Comparison of ENCODE assay signal across 16 cellular contexts in genomic region chr17:30958187-30958586, GRCh38. TPM values are rescaled to one million over a fixed set of nuclear protein-coding genes. Genes with fewer than 3 reads are reported as not detected.
A peak's percentile ranks its signal among the peaks of the same experiment; 100 is the strongest.
DNase-seq lines count a peak whose midpoint lies in the region; ATAC-seq, FAIRE-seq and TF ChIP-seq lines count a peak whose summit lies in the region.
"Had no signal": no experiment of that assay in that cellular context is flagged by ENCODE, and none has a peak within 500 bp of the region (broad histone marks: within the 10 kb centered on the region; RNA-seq: fewer than 3 reads in every experiment).

No MANE protein-coding gene starts in this region.

- H3K27me3 Mint-ChIP-seq in GM23338 (ENCODE audit: insufficient read depth, low read depth, poor library complexity) = peaks cover 4% of the 10 kb centered on the region

- H3K4me1 Mint-ChIP-seq in GM23338 = peaks cover 13% of the 10 kb centered on the region; the same call in 2 of the 3 replicates

- no peak for TF ChIP-seq CTCF in fibroblast of pulmonary artery (IDR thresholded peaks at IDR 0.05; ENCODE audit: low read length, missing control alignments)
- TF ChIP-seq CTCF in GM23338 (conservative IDR thresholded peaks at IDR 0.05; ENCODE audit: low read depth in 2 of 2) = no peak

- H3K4me3 ChIP-seq in fibroblast of pulmonary artery (replicated peaks; ENCODE audit: low read depth, low read length) (no peak overlapping the region), GM23338 (no peak overlapping the region)

- FAIRE-seq in GM12892 (lab: Jason Lieb, UNC) = peak; percentile 74
- FAIRE-seq: G401.6, islet of Langerhans had no signal

- TF ChIP-seq POLR2A in GM12892 (IDR thresholded peaks at IDR 0.05; ENCODE audit: low read depth, low read length) = no peak

- no peak overlapping the region for H3K27ac ChIP-seq in GM23338 (ENCODE audit: low read depth)
- H3K27ac ChIP-seq: C4-2B had no signal

- H3K4me2 ChIP-seq in GM23338 = no peak overlapping the region
- H3K4me2 ChIP-seq: SK-N-SH had no signal

- no peaks in the 10 kb centered on the region for H3F3A ChIP-seq in GM23338 (replicated peaks; ENCODE audit: low read depth)

- H3K9me2 ChIP-seq in GM23338 (ENCODE audit: insufficient read depth) = no peaks in the 10 kb centered on the region
- H3K9me2 ChIP-seq: SK-N-SH had no signal

- H4K20me1 ChIP-seq in GM23338 (replicated peaks; ENCODE audit: insufficient read depth) = no peaks in the 10 kb centered on the region

- no peak overlapping the region for H2AFZ ChIP-seq in GM23338

- intact Hi-C loops in sciatic nerve (cut with DNase I) = no loop called here

- H3K79me2 ChIP-seq in GM23338 (replicated peaks; ENCODE audit: insufficient read depth) = no peaks in the 10 kb centered on the region

- peaks cover 5% of the 10 kb centered on the region; the same call in 1 of the 2 replicates for H3K4me1 ChIP-seq in GM23338 (ENCODE audit: insufficient read depth)

- no peaks in the 10 kb centered on the region for H3K36me3 ChIP-seq in GM23338 (ENCODE audit: insufficient read depth)

- ATAC-seq in sciatic nerve = no peak
- ATAC-seq in GM23338 = no peak
- ATAC-seq: activated naive CD4-positive, alpha-beta T cell treated with anti-CD3 and anti-CD28 coated beads, Interleukin-2, amount 50 U/mL, for 72 hours had no signal

- H3K27me3 ChIP-seq in GM23338 (ENCODE audit: insufficient read depth) = no peaks in the 10 kb centered on the region

- DNase-seq in GM12892 (ENCODE audit: insufficient read length) = no peak
- DNase-seq in NOMO-1 treated with dmso at 0.1 percent for 144 hours (lab: John Stamatoyannopoulos, UW; ENCODE audit: unreplicated experiment) = peak; percentile 38
- DNase-seq in fibroblast of pulmonary artery (ENCODE audit: low read depth) = peak; percentile 19
- DNase-seq in sciatic nerve (ENCODE audit: low spot score) = peak; percentile 35
- no peak for DNase-seq in LoVo (ENCODE audit: low spot score)
- DNase-seq in DMS79 treated with DMSO at 0.1 percent for 48 hours (lab: John Stamatoyannopoulos, UW) = no peak
- no peak for DNase-seq in GM23338 (ENCODE audit: low spot score)
- no peak for DNase-seq in activated naive CD4-positive, alpha-beta T cell (lab: John Stamatoyannopoulos, UW)
- DNase-seq: NCI-H1436, NCI-H524 treated with DMSO at 0.1 percent for 48 hours, nephron progenitor cell, SK-N-SH had no signal

- H3K4me3 Mint-ChIP-seq in GM23338 = no peak overlapping the region
- H3K4me3 Mint-ChIP-seq: nephron progenitor cell had no signal

- H3K27ac Mint-ChIP-seq in GM23338 = no peak overlapping the region
- H3K27ac Mint-ChIP-seq: nephron progenitor cell had no signal

- no peaks in the 10 kb centered on the region for H3K9me3 Mint-ChIP-seq in GM23338
- H3K9me3 Mint-ChIP-seq: activated naive CD4-positive, alpha-beta T cell treated with anti-CD3 and anti-CD28 coated beads, Interleukin-2, amount 50 U/mL, for 72 hours; nephron progenitor cell had no signal

- no peaks in the 10 kb centered on the region for H3K36me3 Mint-ChIP-seq in GM23338 (ENCODE audit: low read depth)
- H3K36me3 Mint-ChIP-seq: activated naive CD4-positive, alpha-beta T cell treated with anti-CD3 and anti-CD28 coated beads, Interleukin-2, amount 50 U/mL, for 72 hours had no signal

TF ChIP-seq in GM23338, 12 proteins besides CTCF, POLR2A, EP300 and RAD21 (continues in another document):
- TF ChIP-seq CREB1 (CRISPR knock-in tag; IDR thresholded peaks at IDR 0.05; ENCODE audit: low read depth) (no peak), EZH2phosphoT487 (IDR thresholded peaks at IDR 0.05; ENCODE audit: unreplicated experiment) (no peak), ETS1 (IDR thresholded peaks at IDR 0.05) (no peak), JUNB (IDR thresholded peaks at IDR 0.05; ENCODE audit: unreplicated experiment) (no peak), NANOG (IDR thresholded peaks at IDR 0.05; ENCODE audit: borderline replicate concordance) (no peak), STAT1 (IDR thresholded peaks at IDR 0.05; ENCODE audit: unreplicated experiment) (no peak), ZNF331 (CRISPR knock-in tag; IDR thresholded peaks at IDR 0.05; ENCODE audit: low read depth) (no peak), POLR2AphosphoS5 (IDR thresholded peaks at IDR 0.05; ENCODE audit: low read depth) (no peak), EZH2 (IDR thresholded peaks at IDR 0.05; ENCODE audit: low read depth, unreplicated experiment) (no peak)
- TF ChIP-seq, protein P1, sequence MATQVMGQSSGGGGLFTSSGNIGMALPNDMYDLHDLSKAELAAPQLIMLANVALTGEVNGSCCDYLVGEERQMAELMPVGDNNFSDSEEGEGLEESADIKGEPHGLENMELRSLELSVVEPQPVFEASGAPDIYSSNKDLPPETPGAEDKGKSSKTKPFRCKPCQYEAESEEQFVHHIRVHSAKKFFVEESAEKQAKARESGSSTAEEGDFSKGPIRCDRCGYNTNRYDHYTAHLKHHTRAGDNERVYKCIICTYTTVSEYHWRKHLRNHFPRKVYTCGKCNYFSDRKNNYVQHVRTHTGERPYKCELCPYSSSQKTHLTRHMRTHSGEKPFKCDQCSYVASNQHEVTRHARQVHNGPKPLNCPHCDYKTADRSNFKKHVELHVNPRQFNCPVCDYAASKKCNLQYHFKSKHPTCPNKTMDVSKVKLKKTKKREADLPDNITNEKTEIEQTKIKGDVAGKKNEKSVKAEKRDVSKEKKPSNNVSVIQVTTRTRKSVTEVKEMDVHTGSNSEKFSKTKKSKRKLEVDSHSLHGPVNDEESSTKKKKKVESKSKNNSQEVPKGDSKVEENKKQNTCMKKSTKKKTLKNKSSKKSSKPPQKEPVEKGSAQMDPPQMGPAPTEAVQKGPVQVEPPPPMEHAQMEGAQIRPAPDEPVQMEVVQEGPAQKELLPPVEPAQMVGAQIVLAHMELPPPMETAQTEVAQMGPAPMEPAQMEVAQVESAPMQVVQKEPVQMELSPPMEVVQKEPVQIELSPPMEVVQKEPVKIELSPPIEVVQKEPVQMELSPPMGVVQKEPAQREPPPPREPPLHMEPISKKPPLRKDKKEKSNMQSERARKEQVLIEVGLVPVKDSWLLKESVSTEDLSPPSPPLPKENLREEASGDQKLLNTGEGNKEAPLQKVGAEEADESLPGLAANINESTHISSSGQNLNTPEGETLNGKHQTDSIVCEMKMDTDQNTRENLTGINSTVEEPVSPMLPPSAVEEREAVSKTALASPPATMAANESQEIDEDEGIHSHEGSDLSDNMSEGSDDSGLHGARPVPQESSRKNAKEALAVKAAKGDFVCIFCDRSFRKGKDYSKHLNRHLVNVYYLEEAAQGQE (IDR thresholded peaks at IDR 0.05; ENCODE audit: unreplicated experiment) = no peak

RNA-seq across cellular contexts. Expression of gene RNF135, which starts 12.7 kb away (rescaled TPM):
- polyA plus RNA-seq in GM12892 (2012; ENCODE audit: missing spikeins) = 9.4 TPM
- 23.8 TPM for total RNA-seq in sciatic nerve
- total RNA-seq in GM23338 (2014; rRNA removed; shearing (Covaris generic)) = 3.7 and 9.4 TPM in 2 replicates
- polyA plus RNA-seq in GM23338 (2016; fragmentation: Nextera tagmentation; extraction: Ambion mirVana) = 6.8 and 9.8 TPM in 2 replicates
- polyA plus RNA-seq: SK-N-SH had no signal

RNA-seq across cellular contexts. Expression of gene ADAP2, which starts 36.4 kb away (rescaled TPM):
- 1.7 TPM for polyA plus RNA-seq in GM12892 (2012; ENCODE audit: missing spikeins)
- total RNA-seq in sciatic nerve = 26.9 TPM
- 0.94 and 2.9 TPM in 2 replicates for total RNA-seq in GM23338 (2014; rRNA removed; shearing (Covaris generic))
- 0.80 and 0.94 TPM in 2 replicates for polyA plus RNA-seq in GM23338 (2016; fragmentation: Nextera tagmentation; extraction: Ambion mirVana)

RNA-seq across cellular contexts. Expression of gene TEFM, which starts 52.1 kb away (rescaled TPM):
- polyA plus RNA-seq in GM12892 (2012; ENCODE audit: missing spikeins) = 21.5 TPM
- total RNA-seq in sciatic nerve = 16.4 TPM
- total RNA-seq in GM23338 (2014; rRNA removed; shearing (Covaris generic)) = 10.9 and 15.9 TPM in 2 replicates
- polyA plus RNA-seq in GM23338 (2016; fragmentation: Nextera tagmentation; extraction: Ambion mirVana) = 29.4 and 33.3 TPM in 2 replicates

Comparison
In these comparisons a context has a peak if more than half of its experiments do, and no peak if none do; other contexts are left out.
1. DNase-seq: peak in NOMO-1 treated with dmso at 0.1 percent for 144 hours (single experiment), fibroblast of pulmonary artery (single experiment) and sciatic nerve (single experiment); none in GM12892 (single experiment), LoVo (single experiment), DMS79 treated with DMSO at 0.1 percent for 48 hours (single experiment), GM23338 (single experiment) and activated naive CD4-positive, alpha-beta T cell (0 of 4).